10 cellular contexts compared by ENCODE assay signal in genomic region chrX:7059214-7059838, GRCh38.
DNase-seq lines count a peak whose midpoint lies in the region; ATAC-seq and TF ChIP-seq lines count a peak whose summit lies in the region.
"Had no signal": no experiment of that assay in that cellular context is flagged by ENCODE, and none has a peak within 500 bp of the region (broad histone marks: within the 10 kb centered on the region; RNA-seq: fewer than 3 reads in every experiment).

No MANE protein-coding gene starts in this region.

- peaks cover 29 to 69% of the 10 kb centered on the region in 2 donors for H3K36me3 Mint-ChIP-seq in CD14-positive monocyte

- peaks cover 96% of the 10 kb centered on the region for H3K79me2 ChIP-seq in DND-41 (ENCODE audit: insufficient read depth, low read length)
- H3K79me2 ChIP-seq in OCI-LY1 (ENCODE audit: insufficient read depth, low read length) = 0 out of 2 replicates have a peak, but pooled peaks cover 3% of the 10 kb centered on the region

- ATAC-seq in DND-41 (ENCODE audit: insufficient read depth, low read depth) (peak; percentile 74), GM19035 (IDR thresholded peaks at IDR 0.05; ENCODE audit: unreplicated experiment) (peak; percentile 97), HG02870 (IDR thresholded peaks at IDR 0.05; ENCODE audit: unreplicated experiment) (peak; percentile 90), left colon (no peak)

- H3K4me2 ChIP-seq in DND-41 (ENCODE audit: insufficient read depth, low read length) = 0 out of 2 replicates have a peak overlapping the region, but pooled peaks have one; percentile 28
- peak overlapping the region; percentile 35; the same call in 1 of the 2 replicates for H3K4me2 ChIP-seq in OCI-LY1 (ENCODE audit: low read length)

- TF ChIP-seq CTCF in DND-41 (IDR thresholded peaks at IDR 0.05; ENCODE audit: borderline replicate concordance, extremely low read depth, low read length, poor library complexity, severe bottlenecking) (no peak), OCI-LY1 (IDR thresholded peaks at IDR 0.05; ENCODE audit: low read length) (no peak), CD14-positive monocyte (IDR thresholded peaks at IDR 0.05) (no peak), dorsolateral prefrontal cortex (IDR thresholded peaks at IDR 0.05 in 54 of 56, conservative IDR thresholded peaks at IDR 0.05 in 2 of 56; ENCODE audit: low read depth in 1 of 56, partially characterized antibody in 56 of 56) (no peak)

- no peaks in the 10 kb centered on the region for H3F3A ChIP-seq in OCI-LY1 (ENCODE audit: insufficient read depth, low read length)

- intact Hi-C loops in left colon (cut with DNase I, micrococcal nuclease) = no loop called here
- intact Hi-C loops in CD14-positive monocyte (cut with micrococcal nuclease) = no loop called here
- intact Hi-C loops in dorsolateral prefrontal cortex (cut with DNase I) = no loop called here

- H3K27ac ChIP-seq in DND-41 (ENCODE audit: low read length) = peak overlapping the region; percentile 100
- peak overlapping the region; percentile 85 for H3K27ac ChIP-seq in OCI-LY1 (ENCODE audit: low read depth, low read length, poor library complexity, severe bottlenecking)
- no peak overlapping the region for H3K27ac ChIP-seq in dorsolateral prefrontal cortex

- H2AFZ ChIP-seq in DND-41 (ENCODE audit: low read depth, low read length) (no peak overlapping the region), OCI-LY1 (ENCODE audit: low read length) (no peak overlapping the region)

- H3K27me3 ChIP-seq in DND-41 (ENCODE audit: insufficient read depth, low read length, poor library complexity) (no peaks in the 10 kb centered on the region), OCI-LY1 (ENCODE audit: insufficient read depth, low read length) (no peaks in the 10 kb centered on the region), dorsolateral prefrontal cortex (no peaks in the 10 kb centered on the region)

- peaks cover 0 to 2% (median 1%) of the 10 kb centered on the region in 3 donors for H3K27me3 Mint-ChIP-seq in CD14-positive monocyte (ENCODE audit: low read depth in 3 of 3)

- H3K4me3 ChIP-seq in DND-41 (ENCODE audit: low read depth in 1 of 2, low read length in 2 of 2) (no peak overlapping the region), OCI-LY1 (ENCODE audit: low read depth, low read length, poor library complexity, severe bottlenecking) (peak overlapping the region; percentile 11), dorsolateral prefrontal cortex (no peak overlapping the region)

- H3K9me3 ChIP-seq in DND-41 (ENCODE audit: insufficient read depth, low read length, severe bottlenecking) (no peaks in the 10 kb centered on the region), OCI-LY1 (ENCODE audit: low read length) (no peaks in the 10 kb centered on the region)

- peaks cover 0 to 6% (median 0%) of the 10 kb centered on the region in 7 donors for H3K9me3 Mint-ChIP-seq in CD14-positive monocyte

- H3K27ac Mint-ChIP-seq in CD14-positive monocyte = no peak overlapping the region

- H3K36me3 ChIP-seq in DND-41 (ENCODE audit: insufficient read depth, low read length) (peaks cover 70% of the 10 kb centered on the region), OCI-LY1 (ENCODE audit: insufficient read depth, low read length) (peaks cover 47% of the 10 kb centered on the region)

- peaks cover 3% of the 10 kb centered on the region for H3K4me1 Mint-ChIP-seq in CD14-positive monocyte

- peak overlapping the region; percentile 46 for H3K9ac ChIP-seq in DND-41 (ENCODE audit: low read depth, low read length)
- H3K9ac ChIP-seq in OCI-LY1 (ENCODE audit: low read length) = no peak overlapping the region; the same call in 1 of the 2 replicates

- DNase-seq in DND-41 = peak; percentile 51
- DNase-seq in NCI-H82 treated with DMSO at 0.1 percent for 48 hours (lab: John Stamatoyannopoulos, UW; ENCODE audit: unreplicated experiment) = no peak
- no peak for DNase-seq in left colon
- no peak for DNase-seq in CD14-positive monocyte (ENCODE audit: low spot score)
- no peak for DNase-seq in dorsolateral prefrontal cortex
- DNase-seq: COR-L47, IMR-90 had no signal

- no peaks in the 10 kb centered on the region for H4K20me1 ChIP-seq in DND-41 (ENCODE audit: insufficient read depth, low read length)
- no peaks in the 10 kb centered on the region for H4K20me1 ChIP-seq in OCI-LY1 (ENCODE audit: insufficient read depth, low read length)

- no peak overlapping the region for H3K4me3 Mint-ChIP-seq in CD14-positive monocyte

- H3K4me1 ChIP-seq in DND-41 (ENCODE audit: insufficient read depth, low read length) (peaks cover 100% of the 10 kb centered on the region), OCI-LY1 (ENCODE audit: insufficient read depth, low read length, severe bottlenecking) (peaks cover 41% of the 10 kb centered on the region)

- no peaks in the 10 kb centered on the region for H3K9me2 ChIP-seq in OCI-LY1 (ENCODE audit: low read depth, low read length)

Comparison
In these comparisons a context has a peak if more than half of its experiments do, and no peak if none do; other contexts are left out.
1. H3K27ac ChIP-seq: peak in DND-41 (single experiment) and OCI-LY1 (single experiment); none in dorsolateral prefrontal cortex (0 of 59).